19 cellular contexts compared by ENCODE assay signal in the genomic region with DNA sequence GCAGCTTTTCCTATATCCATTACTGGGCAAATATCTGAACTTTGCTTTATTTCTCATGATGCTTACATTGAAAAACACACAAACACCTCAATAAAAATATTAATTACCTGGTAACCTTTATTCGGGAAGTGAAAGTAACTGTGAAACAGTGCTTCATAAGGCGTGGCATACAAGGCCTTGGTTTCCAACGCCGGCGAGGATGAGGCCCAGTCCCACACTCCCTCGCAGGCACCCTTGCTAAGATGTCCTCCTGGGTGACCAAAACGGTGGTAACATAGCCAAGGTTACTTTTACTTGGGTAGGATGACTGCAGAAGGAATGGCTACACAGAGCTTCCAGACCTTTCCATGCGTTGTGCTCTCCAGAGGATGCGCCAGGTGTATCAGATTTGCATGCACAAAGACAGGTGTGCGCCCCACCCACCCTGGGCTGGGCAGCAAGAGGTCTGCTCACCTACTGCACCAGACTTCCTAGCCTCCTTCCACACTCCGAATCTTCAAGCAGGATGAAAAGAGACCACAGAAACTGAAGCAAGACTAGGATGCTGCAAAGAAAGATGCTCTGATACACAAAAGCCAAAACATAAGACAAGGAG. TPM values are rescaled to one million over a fixed set of nuclear protein-coding genes. Genes with fewer than 3 reads are reported as not detected.
A peak's percentile ranks its signal among the peaks of the same experiment; 100 is the strongest.
DNase-seq lines count a peak whose midpoint lies in the region; ATAC-seq and TF ChIP-seq lines count a peak whose summit lies in the region.
"Had no signal": no experiment of that assay in that cellular context is flagged by ENCODE, and none has a peak within 500 bp of the region (broad histone marks: within the 10 kb centered on the region; RNA-seq: fewer than 3 reads in every experiment).

No MANE protein-coding gene starts in this region.

- TF ChIP-seq CTCF in CD8-positive, alpha-beta T cell (IDR thresholded peaks at IDR 0.05), result no peak

- no peaks in the 10 kb centered on the region for H3K9me3 ChIP-seq in CD8-positive, alpha-beta T cell (ENCODE audit: low read length)
- H3K9me3 ChIP-seq in naive thymus-derived CD4-positive, alpha-beta T cell (ENCODE audit: control insufficient read depth in 2 of 3, low read length in 3 of 3), result no peaks in the 10 kb centered on the region
- H3K9me3 ChIP-seq: adrenal gland, BLaER1, ovary, right atrium auricular region, transverse colon had no signal

- H3K27ac ChIP-seq in CD8-positive, alpha-beta T cell (ENCODE audit: low read depth, low read length), result no peak overlapping the region
- H3K27ac ChIP-seq in naive thymus-derived CD4-positive, alpha-beta T cell (ENCODE audit: low read depth, low read length), result no peak overlapping the region
- H3K27ac ChIP-seq: adrenal gland, BLaER1, coronary artery, ovary, right atrium auricular region, transverse colon had no signal

- no peak overlapping the region for H3K4me3 Mint-ChIP-seq in activated CD8-positive, alpha-beta memory T cell treated with anti-CD3 and anti-CD28 coated beads, Interleukin-2, amount 10 ng/mL, durations not matched to agents 7 days and 5 days
- no peak overlapping the region for H3K4me3 Mint-ChIP-seq in CD8-positive, alpha-beta T cell
- H3K4me3 Mint-ChIP-seq in activated T-helper 17 cell treated with anti-CD3 and anti-CD28 coated beads, Interleukin-2, amount 50 U/mL, for 72 hours, result no peak overlapping the region
- H3K4me3 Mint-ChIP-seq in naive thymus-derived CD4-positive, alpha-beta T cell, result no peak overlapping the region
- H3K4me3 Mint-ChIP-seq: stimulated activated naive CD8-positive, alpha-beta T cell treated with anti-CD3 and anti-CD28 coated beads, Interleukin-15, amount 100 ng/mL, for 72 hours had no signal

- no peak for DNase-seq in activated CD8-positive, alpha-beta memory T cell treated with anti-CD3 and anti-CD28 coated beads, Interleukin-2, amount 10 ng/mL, durations not matched to agents 7 days and 5 days
- no peak for DNase-seq in activated CD8-positive, alpha-beta memory T cell treated with anti-CD3 and anti-CD28 coated beads for 24 hours
- DNase-seq in CD8-positive, alpha-beta T cell, result no peak
- DNase-seq in naive thymus-derived CD4-positive, alpha-beta T cell, result no peak
- no peak for DNase-seq in medulla oblongata (ENCODE audit: extremely low spot score)
- DNase-seq: adrenal gland; Karpas-422; NCI-H1694 treated with DMSO at 0.1 percent for 48 hours; NCI-H2171 treated with DMSO at 0.1 percent for 48 hours; ovary; stimulated activated CD4-positive, alpha-beta T cell treated with anti-CD3 and anti-CD28 coated beads, Interleukin-4, amount 100 ng/mL, for 24 hours; stimulated activated naive CD8-positive, alpha-beta T cell treated with anti-CD3 and anti-CD28 coated beads, Interleukin-15, amount 100 ng/mL, for 72 hours; transverse colon had no signal

- no peak overlapping the region for H3K4me3 ChIP-seq in CD8-positive, alpha-beta T cell (ENCODE audit: low read depth, low read length)
- no peak overlapping the region for H3K4me3 ChIP-seq in naive thymus-derived CD4-positive, alpha-beta T cell (ENCODE audit: low read length)
- H3K4me3 ChIP-seq: adrenal gland, BLaER1, coronary artery, ovary, right atrium auricular region, transverse colon had no signal

- no peaks in the 10 kb centered on the region for H3K27me3 ChIP-seq in CD8-positive, alpha-beta T cell (ENCODE audit: insufficient read depth, low read length)
- H3K27me3 ChIP-seq in naive thymus-derived CD4-positive, alpha-beta T cell (ENCODE audit: control insufficient read depth in 2 of 2, insufficient read depth in 2 of 2, low read length in 2 of 2), result no peaks in the 10 kb centered on the region
- H3K27me3 ChIP-seq: adrenal gland, BLaER1, ovary, right atrium auricular region, transverse colon had no signal

- H3K4me1 ChIP-seq in CD8-positive, alpha-beta T cell (ENCODE audit: insufficient read depth, low read length), result no peaks in the 10 kb centered on the region
- no peaks in the 10 kb centered on the region for H3K4me1 ChIP-seq in naive thymus-derived CD4-positive, alpha-beta T cell (ENCODE audit: control insufficient read depth in 2 of 2, insufficient read depth in 2 of 2, low read length in 2 of 2)
- H3K4me1 ChIP-seq: adrenal gland, right atrium auricular region, transverse colon had no signal

- no peak for ATAC-seq in activated CD8-positive, alpha-beta memory T cell treated with anti-CD3 and anti-CD28 coated beads, Interleukin-2, amount 10 ng/mL, durations not matched to agents 7 days and 5 days
- ATAC-seq in CD8-positive, alpha-beta T cell, result no peak
- ATAC-seq in activated T-helper 17 cell treated with anti-CD3 and anti-CD28 coated beads, Interleukin-2, amount 50 U/mL, for 72 hours (replicated peaks), result no peak
- no peak for ATAC-seq in naive thymus-derived CD4-positive, alpha-beta T cell
- no peak for ATAC-seq in GM21723 (IDR thresholded peaks at IDR 0.05; ENCODE audit: unreplicated experiment)
- no peak for ATAC-seq in HG02798 (IDR thresholded peaks at IDR 0.05; ENCODE audit: poor library complexity, unreplicated experiment)
- ATAC-seq: stimulated activated naive CD8-positive, alpha-beta T cell treated with anti-CD3 and anti-CD28 coated beads, Interleukin-15, amount 100 ng/mL, for 72 hours had no signal

- H3K27ac Mint-ChIP-seq in activated CD8-positive, alpha-beta memory T cell treated with anti-CD3 and anti-CD28 coated beads, Interleukin-2, amount 10 ng/mL, durations not matched to agents 7 days and 5 days, result peak overlapping the region; percentile 24
- peak overlapping the region; percentile 77 for H3K27ac Mint-ChIP-seq in CD8-positive, alpha-beta T cell
- peak overlapping the region; percentile 15 for H3K27ac Mint-ChIP-seq in activated T-helper 17 cell treated with anti-CD3 and anti-CD28 coated beads, Interleukin-2, amount 50 U/mL, for 72 hours
- peak overlapping the region in 8 of 9 donors; percentile 53 to 84 (median 68) for H3K27ac Mint-ChIP-seq in naive thymus-derived CD4-positive, alpha-beta T cell
- H3K27ac Mint-ChIP-seq: stimulated activated naive CD8-positive, alpha-beta T cell treated with anti-CD3 and anti-CD28 coated beads, Interleukin-15, amount 100 ng/mL, for 72 hours had no signal

- peaks cover 26% of the 10 kb centered on the region for H3K36me3 Mint-ChIP-seq in activated CD8-positive, alpha-beta memory T cell treated with anti-CD3 and anti-CD28 coated beads, Interleukin-2, amount 10 ng/mL, durations not matched to agents 7 days and 5 days
- peaks cover 34% of the 10 kb centered on the region for H3K36me3 Mint-ChIP-seq in CD8-positive, alpha-beta T cell
- peaks cover 52% of the 10 kb centered on the region for H3K36me3 Mint-ChIP-seq in activated T-helper 17 cell treated with anti-CD3 and anti-CD28 coated beads, Interleukin-2, amount 50 U/mL, for 72 hours (ENCODE audit: low read depth)
- peaks cover 0 to 20% (median 14%) of the 10 kb centered on the region in 5 donors for H3K36me3 Mint-ChIP-seq in naive thymus-derived CD4-positive, alpha-beta T cell

- no peaks in the 10 kb centered on the region for H3K4me1 Mint-ChIP-seq in activated CD8-positive, alpha-beta memory T cell treated with anti-CD3 and anti-CD28 coated beads, Interleukin-2, amount 10 ng/mL, durations not matched to agents 7 days and 5 days
- no peaks in the 10 kb centered on the region for H3K4me1 Mint-ChIP-seq in CD8-positive, alpha-beta T cell (ENCODE audit: low read depth)
- H3K4me1 Mint-ChIP-seq in activated T-helper 17 cell treated with anti-CD3 and anti-CD28 coated beads, Interleukin-2, amount 50 U/mL, for 72 hours, result no peaks in the 10 kb centered on the region
- H3K4me1 Mint-ChIP-seq in naive thymus-derived CD4-positive, alpha-beta T cell, result peaks cover 0 to 6% (median 0%) of the 10 kb centered on the region in 7 donors
- H3K4me1 Mint-ChIP-seq: stimulated activated naive CD8-positive, alpha-beta T cell treated with anti-CD3 and anti-CD28 coated beads, Interleukin-15, amount 100 ng/mL, for 72 hours had no signal

- POLR2A ChIA-PET in CD8-positive, alpha-beta T cell (lab: Charles Lee), result no interaction called here
- POLR2A ChIA-PET in naive thymus-derived CD4-positive, alpha-beta T cell (lab: Charles Lee), result no interaction called here

- intact Hi-C loops in CD8-positive, alpha-beta T cell (cut with DNase I, micrococcal nuclease), result no loop called here
- intact Hi-C loops in naive thymus-derived CD4-positive, alpha-beta T cell (cut with micrococcal nuclease), result no loop called here

- no peaks in the 10 kb centered on the region for H3K27me3 Mint-ChIP-seq in activated CD8-positive, alpha-beta memory T cell treated with anti-CD3 and anti-CD28 coated beads, Interleukin-2, amount 10 ng/mL, durations not matched to agents 7 days and 5 days
- H3K27me3 Mint-ChIP-seq in CD8-positive, alpha-beta T cell (ENCODE audit: low read depth), result no peaks in the 10 kb centered on the region
- H3K27me3 Mint-ChIP-seq in activated T-helper 17 cell treated with anti-CD3 and anti-CD28 coated beads, Interleukin-2, amount 50 U/mL, for 72 hours, result no peaks in the 10 kb centered on the region
- no peaks in the 10 kb centered on the region for H3K27me3 Mint-ChIP-seq in naive thymus-derived CD4-positive, alpha-beta T cell
- H3K27me3 Mint-ChIP-seq: stimulated activated naive CD8-positive, alpha-beta T cell treated with anti-CD3 and anti-CD28 coated beads, Interleukin-15, amount 100 ng/mL, for 72 hours had no signal

- H3K36me3 ChIP-seq in CD8-positive, alpha-beta T cell (ENCODE audit: insufficient read depth, low read length), result peaks cover 18% of the 10 kb centered on the region
- peaks cover 7 to 31% (median 15%) of the 10 kb centered on the region in 3 experiments for H3K36me3 ChIP-seq in naive thymus-derived CD4-positive, alpha-beta T cell (ENCODE audit: control insufficient read depth in 2 of 3, insufficient read depth in 3 of 3, low read length in 3 of 3)
- H3K36me3 ChIP-seq: ovary had no signal

- no peaks in the 10 kb centered on the region for H3K9me3 Mint-ChIP-seq in activated CD8-positive, alpha-beta memory T cell treated with anti-CD3 and anti-CD28 coated beads, Interleukin-2, amount 10 ng/mL, durations not matched to agents 7 days and 5 days (ENCODE audit: low read depth)
- no peaks in the 10 kb centered on the region for H3K9me3 Mint-ChIP-seq in CD8-positive, alpha-beta T cell
- H3K9me3 Mint-ChIP-seq in activated T-helper 17 cell treated with anti-CD3 and anti-CD28 coated beads, Interleukin-2, amount 50 U/mL, for 72 hours, result no peaks in the 10 kb centered on the region
- H3K9me3 Mint-ChIP-seq in naive thymus-derived CD4-positive, alpha-beta T cell, result no peaks in the 10 kb centered on the region
- H3K9me3 Mint-ChIP-seq: stimulated activated naive CD8-positive, alpha-beta T cell treated with anti-CD3 and anti-CD28 coated beads, Interleukin-15, amount 100 ng/mL, for 72 hours had no signal

- CTCF ChIA-PET in activated CD8-positive, alpha-beta memory T cell treated with anti-CD3 and anti-CD28 coated beads, Interleukin-2, amount 10 ng/mL, durations not matched to agents 7 days and 5 days (lab: Charles Lee), result interaction anchor here (1.1 kb wide), 1 partner anchor 13 kb away, joined by 4 read pairs; the partner anchor contains the start of gene DAGLB
- CTCF ChIA-PET in CD8-positive, alpha-beta T cell (lab: Charles Lee), result no interaction called here
- CTCF ChIA-PET in naive thymus-derived CD4-positive, alpha-beta T cell (lab: Charles Lee), result interaction anchor here (1.0 kb wide), 1 partner anchor 15 kb away, joined by 3 read pairs; no protein-coding TSS in a partner anchor

RNA-seq across cellular contexts. Expression of gene DAGLB, which starts 13.3 kb away (rescaled TPM):
- total RNA-seq in activated CD8-positive, alpha-beta memory T cell treated with anti-CD3 and anti-CD28 coated beads, Interleukin-2, amount 10 ng/mL, durations not matched to agents 7 days and 5 days, result 10 to 100 TPM; 21.6 to 22.2 TPM
- 10 to 100 TPM; 35.4 to 40.4 TPM for total RNA-seq in CD8-positive, alpha-beta T cell
- total RNA-seq in activated T-helper 17 cell treated with anti-CD3 and anti-CD28 coated beads, Interleukin-2, amount 50 U/mL, for 72 hours, result 10 to 100 TPM; 15.0 to 22.7 TPM
- total RNA-seq in naive thymus-derived CD4-positive, alpha-beta T cell, result 10 to 100 TPM; 20.6 to 44.3 (median 39.8) TPM
- 10 to 100 TPM; 10.5 to 21.8 TPM for polyA plus RNA-seq in naive thymus-derived CD4-positive, alpha-beta T cell

RNA-seq across cellular contexts. Expression of gene KDELR2, which starts 22.9 kb away (rescaled TPM):
- total RNA-seq in activated CD8-positive, alpha-beta memory T cell treated with anti-CD3 and anti-CD28 coated beads, Interleukin-2, amount 10 ng/mL, durations not matched to agents 7 days and 5 days, result 10 to 100 TPM; 56.2 to 66.0 TPM
- 10 to 100 TPM; 25.9 to 29.0 TPM for total RNA-seq in CD8-positive, alpha-beta T cell
- 10 to 100 TPM; 55.1 to 68.0 TPM for total RNA-seq in activated T-helper 17 cell treated with anti-CD3 and anti-CD28 coated beads, Interleukin-2, amount 50 U/mL, for 72 hours
- total RNA-seq in naive thymus-derived CD4-positive, alpha-beta T cell, result 10 to 100 TPM; 28.1 to 60.9 (median 36.8) TPM
- 10 to 100 TPM; 36.3 to 43.7 TPM for polyA plus RNA-seq in naive thymus-derived CD4-positive, alpha-beta T cell

Comparison
In these comparisons a context has a peak if more than half of its experiments do, and no peak if none do; other contexts are left out.
1. H3K27ac Mint-ChIP-seq: peak in every context shown above with its lines; median percentile 77 in CD8-positive, alpha-beta T cell; 68 in naive thymus-derived CD4-positive, alpha-beta T cell; 24 in activated CD8-positive, alpha-beta memory T cell treated with anti-CD3 and anti-CD28 coated beads, Interleukin-2, amount 10 ng/mL, durations not matched to agents 7 days and 5 days; 15 in activated T-helper 17 cell treated with anti-CD3 and anti-CD28 coated beads, Interleukin-2, amount 50 U/mL, for 72 hours.